Comparison of ENCODE assay signal across 20 cellular contexts in genomic region chr10:129935102-129935860, GRCh38. TPM values are rescaled to one million over a fixed set of nuclear protein-coding genes. Genes with fewer than 3 reads are reported as not detected.
DNase-seq lines count a peak whose midpoint lies in the region; ATAC-seq and TF ChIP-seq lines count a peak whose summit lies in the region.
"Had no signal": no experiment of that assay in that cellular context is flagged by ENCODE, and none has a peak within 500 bp of the region (broad histone marks: within the 10 kb centered on the region; RNA-seq: fewer than 3 reads in every experiment).

No MANE protein-coding gene starts in this region.

- DNase-seq in left ventricle myocardium inferior (peak; percentile 7), left cardiac atrium (no peak), mesenteric fat pad (ENCODE audit: low spot score) (peak; percentile 74), sciatic nerve (ENCODE audit: low spot score) (peak; percentile 46), CD1c-positive myeloid dendritic cell (ENCODE audit: extremely low spot score) (no peak), AG20443 (ENCODE audit: low spot score) (no peak)
- DNase-seq in activated T-cell treated with anti-CD3 and anti-CD28 coated beads, Interleukin-2, amount 50 U/mL, for 1 hour: no peak
- DNase-seq: Calu3, DMS79 treated with DMSO at 0.1 percent for 48 hours, GF-D8, NCI-H1048, NCI-H1694, NCI-H2029 treated with DMSO at 0.1 percent for 48 hours, NCI-H446 treated with DMSO at 0.1 percent for 48 hours, NCI-H526, SIG-M5, SK-N-SH had no signal

- intact Hi-C loops in left ventricle myocardium inferior (cut with micrococcal nuclease) (no loop called here), left cardiac atrium (cut with DNase I) (no loop called here), sciatic nerve (cut with DNase I) (no loop called here)

- TF ChIP-seq CTCF in left ventricle myocardium inferior (IDR thresholded peaks at IDR 0.05; ENCODE audit: borderline replicate concordance): no peak

- H3K4me1 ChIP-seq in left ventricle myocardium inferior: peaks cover 68% of the 10 kb centered on the region

- H3K36me3 ChIP-seq in left ventricle myocardium inferior: no peaks in the 10 kb centered on the region
- H3K36me3 ChIP-seq: BE2C had no signal

- ATAC-seq in left cardiac atrium (no peak), sciatic nerve (no peak)
- ATAC-seq: HCT116 had no signal

- H3K9me3 ChIP-seq in left ventricle myocardium inferior (replicated peaks): no peaks in the 10 kb centered on the region
- H3K9me3 ChIP-seq: BE2C, SK-N-SH had no signal

- H3K27ac ChIP-seq in left ventricle myocardium inferior (replicated peaks): no peak overlapping the region

- peaks cover 6% of the 10 kb centered on the region for H3K27me3 ChIP-seq in left ventricle myocardium inferior (ENCODE audit: low read depth)
- H3K27me3 ChIP-seq: BE2C had no signal

- no peak overlapping the region for H3K4me3 ChIP-seq in left ventricle myocardium inferior

RNA-seq across cellular contexts. Expression of gene EBF3, which starts 28.8 kb away (rescaled TPM):
- 6.2 TPM for total RNA-seq in left ventricle myocardium inferior
- total RNA-seq in left cardiac atrium: 10 to 100 TPM in 1 of 2 donors, 1 to 10 TPM in 1; 6.0 to 10.1 TPM
- 28.6 TPM for total RNA-seq in mesenteric fat pad
- 38.9 TPM for total RNA-seq in sciatic nerve
- total RNA-seq: Calu3, HT-29 had no signal

Comparison
In these comparisons a context has a peak if more than half of its experiments do, and no peak if none do; other contexts are left out.
1. DNase-seq: peak in left ventricle myocardium inferior (single experiment), mesenteric fat pad (single experiment) and sciatic nerve (single experiment); none in left cardiac atrium (single experiment), CD1c-positive myeloid dendritic cell (single experiment), activated T-cell treated with anti-CD3 and anti-CD28 coated beads, Interleukin-2, amount 50 U/mL, for 1 hour (single experiment) and AG20443 (single experiment).